ENCODE assay signal across 2 cellular contexts in the genomic region with DNA sequence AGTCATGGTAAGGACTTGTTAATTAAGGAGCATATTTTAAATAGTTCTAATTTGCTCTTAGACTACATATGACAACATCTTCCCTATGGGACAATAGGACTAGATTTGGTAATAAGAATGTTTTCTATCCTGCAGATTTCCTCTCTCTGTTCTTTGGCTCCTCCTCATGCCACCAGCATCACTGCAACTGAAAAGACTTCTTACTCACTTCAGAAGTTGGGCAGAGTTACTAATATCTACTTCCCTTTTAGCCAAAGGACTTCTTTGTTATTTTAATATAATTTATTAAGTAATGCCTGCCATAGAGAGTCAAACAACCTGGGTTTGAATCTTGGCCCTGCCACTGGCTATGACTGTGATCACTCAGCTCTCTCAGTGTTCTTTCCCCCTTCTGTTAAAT.
TF ChIP-seq lines count a peak whose summit lies in the region.

No MANE protein-coding gene starts in this region.

TF ChIP-seq in GM23338, 12 proteins besides CTCF, POLR2A, EP300 and RAD21:
- TF ChIP-seq EZH2phosphoT487 (IDR thresholded peaks at IDR 0.05; ENCODE audit: unreplicated experiment): no peak
- TF ChIP-seq, protein P1, sequence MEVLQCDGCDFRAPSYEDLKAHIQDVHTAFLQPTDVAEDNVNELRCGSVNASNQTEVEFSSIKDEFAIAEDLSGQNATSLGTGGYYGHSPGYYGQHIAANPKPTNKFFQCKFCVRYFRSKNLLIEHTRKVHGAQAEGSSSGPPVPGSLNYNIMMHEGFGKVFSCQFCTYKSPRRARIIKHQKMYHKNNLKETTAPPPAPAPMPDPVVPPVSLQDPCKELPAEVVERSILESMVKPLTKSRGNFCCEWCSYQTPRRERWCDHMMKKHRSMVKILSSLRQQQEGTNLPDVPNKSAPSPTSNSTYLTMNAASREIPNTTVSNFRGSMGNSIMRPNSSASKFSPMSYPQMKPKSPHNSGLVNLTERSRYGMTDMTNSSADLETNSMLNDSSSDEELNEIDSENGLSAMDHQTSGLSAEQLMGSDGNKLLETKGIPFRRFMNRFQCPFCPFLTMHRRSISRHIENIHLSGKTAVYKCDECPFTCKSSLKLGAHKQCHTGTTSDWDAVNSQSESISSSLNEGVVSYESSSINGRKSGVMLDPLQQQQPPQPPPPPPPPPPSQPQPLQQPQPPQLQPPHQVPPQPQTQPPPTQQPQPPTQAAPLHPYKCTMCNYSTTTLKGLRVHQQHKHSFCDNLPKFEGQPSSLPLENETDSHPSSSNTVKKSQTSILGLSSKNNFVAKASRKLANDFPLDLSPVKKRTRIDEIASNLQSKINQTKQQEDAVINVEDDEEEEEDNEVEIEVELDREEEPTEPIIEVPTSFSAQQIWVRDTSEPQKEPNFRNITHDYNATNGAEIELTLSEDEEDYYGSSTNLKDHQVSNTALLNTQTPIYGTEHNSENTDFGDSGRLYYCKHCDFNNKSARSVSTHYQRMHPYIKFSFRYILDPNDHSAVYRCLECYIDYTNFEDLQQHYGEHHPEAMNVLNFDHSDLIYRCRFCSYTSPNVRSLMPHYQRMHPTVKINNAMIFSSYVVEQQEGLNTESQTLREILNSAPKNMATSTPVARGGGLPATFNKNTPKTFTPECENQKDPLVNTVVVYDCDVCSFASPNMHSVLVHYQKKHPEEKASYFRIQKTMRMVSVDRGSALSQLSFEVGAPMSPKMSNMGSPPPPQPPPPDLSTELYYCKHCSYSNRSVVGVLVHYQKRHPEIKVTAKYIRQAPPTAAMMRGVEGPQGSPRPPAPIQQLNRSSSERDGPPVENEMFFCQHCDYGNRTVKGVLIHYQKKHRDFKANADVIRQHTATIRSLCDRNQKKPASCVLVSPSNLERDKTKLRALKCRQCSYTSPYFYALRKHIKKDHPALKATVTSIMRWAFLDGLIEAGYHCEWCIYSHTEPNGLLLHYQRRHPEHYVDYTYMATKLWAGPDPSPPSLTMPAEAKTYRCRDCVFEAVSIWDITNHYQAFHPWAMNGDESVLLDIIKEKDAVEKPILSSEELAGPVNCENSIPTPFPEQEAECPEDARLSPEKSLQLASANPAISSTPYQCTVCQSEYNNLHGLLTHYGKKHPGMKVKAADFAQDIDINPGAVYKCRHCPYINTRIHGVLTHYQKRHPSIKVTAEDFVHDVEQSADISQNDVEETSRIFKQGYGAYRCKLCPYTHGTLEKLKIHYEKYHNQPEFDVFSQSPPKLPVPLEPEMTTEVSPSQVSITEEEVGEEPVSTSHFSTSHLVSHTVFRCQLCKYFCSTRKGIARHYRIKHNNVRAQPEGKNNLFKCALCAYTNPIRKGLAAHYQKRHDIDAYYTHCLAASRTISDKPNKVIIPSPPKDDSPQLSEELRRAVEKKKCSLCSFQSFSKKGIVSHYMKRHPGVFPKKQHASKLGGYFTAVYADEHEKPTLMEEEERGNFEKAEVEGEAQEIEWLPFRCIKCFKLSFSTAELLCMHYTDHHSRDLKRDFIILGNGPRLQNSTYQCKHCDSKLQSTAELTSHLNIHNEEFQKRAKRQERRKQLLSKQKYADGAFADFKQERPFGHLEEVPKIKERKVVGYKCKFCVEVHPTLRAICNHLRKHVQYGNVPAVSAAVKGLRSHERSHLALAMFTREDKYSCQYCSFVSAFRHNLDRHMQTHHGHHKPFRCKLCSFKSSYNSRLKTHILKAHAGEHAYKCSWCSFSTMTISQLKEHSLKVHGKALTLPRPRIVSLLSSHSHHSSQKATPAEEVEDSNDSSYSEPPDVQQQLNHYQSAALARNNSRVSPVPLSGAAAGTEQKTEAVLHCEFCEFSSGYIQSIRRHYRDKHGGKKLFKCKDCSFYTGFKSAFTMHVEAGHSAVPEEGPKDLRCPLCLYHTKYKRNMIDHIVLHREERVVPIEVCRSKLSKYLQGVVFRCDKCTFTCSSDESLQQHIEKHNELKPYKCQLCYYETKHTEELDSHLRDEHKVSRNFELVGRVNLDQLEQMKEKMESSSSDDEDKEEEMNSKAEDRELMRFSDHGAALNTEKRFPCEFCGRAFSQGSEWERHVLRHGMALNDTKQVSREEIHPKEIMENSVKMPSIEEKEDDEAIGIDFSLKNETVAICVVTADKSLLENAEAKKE (CRISPR knock-in tag; IDR thresholded peaks at IDR 0.05): no peak
- no peak for TF ChIP-seq EZH2 (IDR thresholded peaks at IDR 0.05; ENCODE audit: low read depth, unreplicated experiment)
- no peak for TF ChIP-seq ZNF331 (CRISPR knock-in tag; IDR thresholded peaks at IDR 0.05; ENCODE audit: low read depth)
- no peak for TF ChIP-seq POLR2AphosphoS5 (IDR thresholded peaks at IDR 0.05; ENCODE audit: low read depth)

TF ChIP-seq in H1, 55 proteins besides CTCF, POLR2A, EP300 and RAD21:
- TF ChIP-seq CTBP2 (IDR thresholded peaks at IDR 0.05; ENCODE audit: borderline replicate concordance, insufficient read depth, insufficient read length, low read length) (no peak), FOSL1 (IDR thresholded peaks at IDR 0.05; ENCODE audit: insufficient read depth, low read depth, low read length) (no peak), NANOG (IDR thresholded peaks at IDR 0.05; ENCODE audit: insufficient read depth, low read depth, low read length, poor library complexity, severe bottlenecking) (no peak), CBX8 (IDR thresholded peaks at IDR 0.05; ENCODE audit: borderline replicate concordance, low read depth, low read length) (no peak), EZH2 (IDR thresholded peaks at IDR 0.05; ENCODE audit: low read depth, low read length, severe bottlenecking) (no peak), ZNF274 (IDR thresholded peaks at IDR 0.05; ENCODE audit: borderline replicate concordance, extremely low read depth, low read length) (no peak), TAF7 (optimal IDR thresholded peaks at IDR 0.05; ENCODE audit: borderline replicate concordance, low read depth, low read length) (no peak), RFX5 (IDR thresholded peaks at IDR 0.05; ENCODE audit: borderline replicate concordance, low read depth, low read length) (no peak), GABPA (IDR thresholded peaks at IDR 0.05; ENCODE audit: borderline replicate concordance, insufficient read depth, low read length) (no peak), TBP (IDR thresholded peaks at IDR 0.05; ENCODE audit: low read depth, low read length) (no peak), SUZ12 (IDR thresholded peaks at IDR 0.05; ENCODE audit: low read length) (no peak)
- TF ChIP-seq, protein P2, sequence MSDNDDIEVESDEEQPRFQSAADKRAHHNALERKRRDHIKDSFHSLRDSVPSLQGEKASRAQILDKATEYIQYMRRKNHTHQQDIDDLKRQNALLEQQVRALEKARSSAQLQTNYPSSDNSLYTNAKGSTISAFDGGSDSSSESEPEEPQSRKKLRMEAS (IDR thresholded peaks at IDR 0.05): no peak
- TF ChIP-seq, protein P3, sequence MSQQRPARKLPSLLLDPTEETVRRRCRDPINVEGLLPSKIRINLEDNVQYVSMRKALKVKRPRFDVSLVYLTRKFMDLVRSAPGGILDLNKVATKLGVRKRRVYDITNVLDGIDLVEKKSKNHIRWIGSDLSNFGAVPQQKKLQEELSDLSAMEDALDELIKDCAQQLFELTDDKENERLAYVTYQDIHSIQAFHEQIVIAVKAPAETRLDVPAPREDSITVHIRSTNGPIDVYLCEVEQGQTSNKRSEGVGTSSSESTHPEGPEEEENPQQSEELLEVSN (IDR thresholded peaks at IDR 0.05): no peak
- TF ChIP-seq, protein P4, sequence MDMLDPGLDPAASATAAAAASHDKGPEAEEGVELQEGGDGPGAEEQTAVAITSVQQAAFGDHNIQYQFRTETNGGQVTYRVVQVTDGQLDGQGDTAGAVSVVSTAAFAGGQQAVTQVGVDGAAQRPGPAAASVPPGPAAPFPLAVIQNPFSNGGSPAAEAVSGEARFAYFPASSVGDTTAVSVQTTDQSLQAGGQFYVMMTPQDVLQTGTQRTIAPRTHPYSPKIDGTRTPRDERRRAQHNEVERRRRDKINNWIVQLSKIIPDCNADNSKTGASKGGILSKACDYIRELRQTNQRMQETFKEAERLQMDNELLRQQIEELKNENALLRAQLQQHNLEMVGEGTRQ (IDR thresholded peaks at IDR 0.05; ENCODE audit: low read length): no peak
TF ChIP-seq in H1: peak in this region for 0.
